Comparison of ENCODE assay signal across 8 cellular contexts in the genomic region with DNA sequence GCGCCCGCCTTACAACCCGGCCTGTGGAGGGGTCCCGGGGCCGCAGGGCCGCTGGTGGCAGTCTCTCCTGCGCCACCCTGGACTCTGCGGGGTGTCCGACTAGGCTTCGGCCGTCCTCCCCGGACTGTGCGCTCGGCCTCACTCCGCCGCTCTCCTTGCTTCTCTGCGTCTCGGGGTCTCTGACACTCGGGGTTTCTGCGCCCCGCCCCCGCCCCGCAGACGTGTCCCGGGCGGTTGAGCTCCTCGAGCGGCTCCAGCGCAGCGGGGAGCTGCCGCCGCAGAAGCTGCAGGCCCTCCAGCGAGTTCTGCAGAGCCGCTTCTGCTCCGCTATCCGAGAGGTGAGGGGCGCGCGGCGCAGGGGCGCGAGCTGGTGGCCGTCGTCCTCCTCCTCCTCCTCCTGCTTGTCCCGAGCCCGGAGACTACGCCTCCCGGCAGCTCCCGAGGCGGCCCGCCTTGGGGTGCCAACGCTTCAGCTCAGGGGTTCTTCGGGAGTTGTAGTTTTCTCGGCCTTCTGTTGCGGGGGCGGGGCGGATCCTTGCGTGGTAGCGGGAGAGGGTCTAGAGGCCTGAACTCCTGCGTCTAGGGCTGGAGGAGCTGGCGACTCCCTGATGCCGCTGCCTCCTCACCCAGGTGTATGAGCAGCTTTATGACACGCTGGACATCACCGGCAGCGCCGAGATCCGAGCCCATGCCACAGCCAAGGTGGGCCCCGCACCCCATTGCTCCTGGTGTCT. TPM values are rescaled to one million over a fixed set of nuclear protein-coding genes. Genes with fewer than 3 reads are reported as not detected.
DNase-seq lines count a peak whose midpoint lies in the region; ATAC-seq and TF ChIP-seq lines count a peak whose summit lies in the region.

No MANE protein-coding gene starts in this region.

- no peaks in the 10 kb centered on the region for H3K9me3 ChIP-seq in AG04450 (ENCODE audit: control insufficient read depth, insufficient read depth, low read length)
- H3K9me3 ChIP-seq in smooth muscle cell (replicated peaks; ENCODE audit: low read depth) = no peaks in the 10 kb centered on the region

- ATAC-seq in HG02973 (IDR thresholded peaks at IDR 0.05; ENCODE audit: unreplicated experiment) = peak; percentile 3
- peak in 3 of 4 experiments; percentile 0 to 6 (median 0) for ATAC-seq in T-cell (replicated peaks in 1 of 4)

- no peak for DNase-seq in AG04450 (ENCODE audit: low read depth, low spot score)
- peak in 27 of 34 experiments; percentile 25 to 65 (median 39) for DNase-seq in T-cell
- DNase-seq in cardiac fibroblast (ENCODE audit: low read depth in 2 of 2) = peak; percentile 39 to 68
- DNase-seq in islet precursor cell = peak; percentile 82
- DNase-seq in smooth muscle cell (lab: John Stamatoyannopoulos, UW; ENCODE audit: unreplicated experiment) = peak; percentile 74
- no peak for DNase-seq in T1000 (lab: John Stamatoyannopoulos, UW)
- DNase-seq in T-helper 9 cell = no peak

- peaks cover 36 to 46% (median 36%) of the 10 kb centered on the region in 3 donors for H3K4me1 Mint-ChIP-seq in T-cell

- H3K79me2 ChIP-seq in smooth muscle cell (ENCODE audit: low read depth) = no peaks in the 10 kb centered on the region

- H3F3A ChIP-seq in smooth muscle cell (ENCODE audit: low read depth) = peaks cover 16% of the 10 kb centered on the region

- H3K4me3 Mint-ChIP-seq in T-cell = peak overlapping the region; percentile 76 to 85 (median 84)

- CTCF ChIA-PET in AG04450 (lab: Charles Lee) = interaction anchor here (0.6 to 2.7 kb wide), 7 partner anchors 9 to 111 kb away, joined by 4 to 24 read pairs (median 8); no protein-coding TSS in a partner anchor
- CTCF ChIA-PET in T-cell (lab: Charles Lee) = interaction anchor here (0.5 to 2.8 kb wide), 7 partner anchors 10 to 121 kb away, joined by 3 to 21 read pairs (median 4); a partner anchor contains a TSS

- peaks cover 13% of the 10 kb centered on the region for H3K4me1 ChIP-seq in smooth muscle cell (ENCODE audit: low read depth)

- TF ChIP-seq CTCF in AG04450 (IDR thresholded peaks at IDR 0.05; ENCODE audit: low read depth, low read length) = no peak
- TF ChIP-seq CTCF in cardiac fibroblast (IDR thresholded peaks at IDR 0.05; ENCODE audit: low read depth, low read length) = no peak
- no peak for TF ChIP-seq CTCF in smooth muscle cell (IDR thresholded peaks at IDR 0.05; ENCODE audit: borderline replicate concordance, insufficient read depth, poor library complexity, severe bottlenecking)

- peak overlapping the region; percentile 87 for H3K4me2 ChIP-seq in smooth muscle cell

- peak overlapping the region; percentile 39 to 41 for H3K27ac Mint-ChIP-seq in T-cell

- no peaks in the 10 kb centered on the region for H3K36me3 Mint-ChIP-seq in T-cell

- POLR2A ChIA-PET in AG04450 (lab: Yijun Ruan, JAX) = interaction anchor here (0.8 to 1.4 kb wide), 6 partner anchors 12 to 36 kb away, joined by 3 to 7 read pairs (median 4); no protein-coding TSS in a partner anchor
- POLR2A ChIA-PET in T-cell (lab: Charles Lee) = interaction anchor here in 1 of 2 donors (0.5 to 1.1 kb wide), 2 partner anchors 13 to 126 kb away, joined by 6 to 7 read pairs; no protein-coding TSS in a partner anchor

- H3K27me3 Mint-ChIP-seq in T-cell = no peaks in the 10 kb centered on the region

- peaks cover 13% of the 10 kb centered on the region for H4K20me1 ChIP-seq in smooth muscle cell (ENCODE audit: low read depth)

- peak overlapping the region; percentile 33 for H3K9ac ChIP-seq in smooth muscle cell (ENCODE audit: low read depth)

- H3K27me3 ChIP-seq in AG04450 (ENCODE audit: control insufficient read depth, insufficient read depth, low read length) = no peaks in the 10 kb centered on the region
- no peaks in the 10 kb centered on the region for H3K27me3 ChIP-seq in smooth muscle cell (ENCODE audit: low read depth)

- no peaks in the 10 kb centered on the region for H3K36me3 ChIP-seq in smooth muscle cell (ENCODE audit: low read depth)

- no peaks in the 10 kb centered on the region for H3K9me3 Mint-ChIP-seq in T-cell

- WGBS in smooth muscle cell (ENCODE audit: low lambda C conversion rate) = 10% methylated on average over 46 of the region's 68 CpGs

- H2AFZ ChIP-seq in smooth muscle cell (ENCODE audit: low read depth) = peak overlapping the region; percentile 68

- H3K4me3 ChIP-seq in AG04450 (ENCODE audit: low read depth, low read length) = peak overlapping the region; percentile 75
- H3K4me3 ChIP-seq in cardiac fibroblast (replicated peaks in 1 of 2; ENCODE audit: low read depth in 2 of 2, low read length in 2 of 2) = peak overlapping the region; percentile 73 to 75
- H3K4me3 ChIP-seq in smooth muscle cell = peak overlapping the region; percentile 71

- peak overlapping the region; percentile 21 for H3K27ac ChIP-seq in AG04450 (ENCODE audit: low read depth, low read length)
- H3K27ac ChIP-seq in smooth muscle cell (ENCODE audit: low read depth) = no peak overlapping the region

RNA-seq across cellular contexts. Expression of a gene that starts 0.6 kb away (rescaled TPM):
- 4.2 and 4.9 TPM in 2 replicates for polyA plus RNA-seq in AG04450 (2011; rRNA removed)
- polyA minus RNA-seq in AG04450 (2011; rRNA and poly(A)+ RNA removed) = 1.8 and 2.0 TPM in 2 replicates
- 10 to 100 TPM in 3 of 5 donors, 1 to 10 TPM in 2; 8.1 to 17.8 (median 12.9) TPM for total RNA-seq in T-cell
- 11.7 and 16.5 TPM in 2 replicates for total RNA-seq in smooth muscle cell
- 24.7 and 30.7 TPM in 2 replicates for polyA plus RNA-seq in smooth muscle cell

RNA-seq across cellular contexts. Expression of a gene that starts 4.1 kb away (rescaled TPM):
- polyA plus RNA-seq in AG04450 (2011; rRNA removed) (0.36 and 0.50 TPM in 2 replicates), smooth muscle cell (0.74 and 1.7 TPM in 2 replicates)
- polyA minus RNA-seq in AG04450 (2011; rRNA and poly(A)+ RNA removed) = not detected in 2 replicates
- total RNA-seq in T-cell (1 to 10 TPM; 2.1 to 3.7 (median 2.5) TPM), smooth muscle cell (0.54 and 2.9 TPM in 2 replicates)

RNA-seq across cellular contexts. Expression of a gene that starts 4.5 kb away (rescaled TPM):
- polyA plus RNA-seq in AG04450 (2011; rRNA removed) (0.52 and 0.63 TPM in 2 replicates), smooth muscle cell (16.3 and 20.3 TPM in 2 replicates)
- 0.51 and 0.78 TPM in 2 replicates for polyA minus RNA-seq in AG04450 (2011; rRNA and poly(A)+ RNA removed)
- total RNA-seq in T-cell (1 to 10 TPM; 3.8 to 4.7 (median 4.1) TPM), smooth muscle cell (3.2 and 10.9 TPM in 2 replicates)

RNA-seq across cellular contexts. Expression of a gene that starts 29.5 kb away (rescaled TPM):
- polyA plus RNA-seq in AG04450 (2011; rRNA removed) (117 and 149 TPM in 2 replicates), smooth muscle cell (206 and 216 TPM in 2 replicates)
- 48.9 and 53.2 TPM in 2 replicates for polyA minus RNA-seq in AG04450 (2011; rRNA and poly(A)+ RNA removed)
- total RNA-seq in T-cell (100 to 1,000 TPM; 406 to 704 (median 645) TPM), smooth muscle cell (164 and 200 TPM in 2 replicates)

RNA-seq across cellular contexts. Expression of a gene that starts 40.4 kb away (rescaled TPM):
- 0.06 TPM in 1 of 2 replicates, not detected in the other for polyA plus RNA-seq in AG04450 (2011; rRNA removed)
- polyA minus RNA-seq in AG04450 (2011; rRNA and poly(A)+ RNA removed) = not detected in 2 replicates
- not detected for total RNA-seq in T-cell
- total RNA-seq in smooth muscle cell = 1.1 TPM in 1 of 2 replicates, not detected in the other
- 0.06 and 0.84 TPM in 2 replicates for polyA plus RNA-seq in smooth muscle cell

Comparison
In these comparisons a context has a peak if more than half of its experiments do, and no peak if none do; other contexts are left out.
1. DNase-seq: peak in T-cell (27 of 34), cardiac fibroblast (2 of 2), islet precursor cell (single experiment) and smooth muscle cell (single experiment); none in AG04450 (single experiment), T1000 (single experiment) and T-helper 9 cell (single experiment).
2. Peak in every context shown above with its lines, with median percentiles within 50 percentile points of each other: H3K4me3 ChIP-seq.